1 cellular context compared by ENCODE assay signal in the genomic region with DNA sequence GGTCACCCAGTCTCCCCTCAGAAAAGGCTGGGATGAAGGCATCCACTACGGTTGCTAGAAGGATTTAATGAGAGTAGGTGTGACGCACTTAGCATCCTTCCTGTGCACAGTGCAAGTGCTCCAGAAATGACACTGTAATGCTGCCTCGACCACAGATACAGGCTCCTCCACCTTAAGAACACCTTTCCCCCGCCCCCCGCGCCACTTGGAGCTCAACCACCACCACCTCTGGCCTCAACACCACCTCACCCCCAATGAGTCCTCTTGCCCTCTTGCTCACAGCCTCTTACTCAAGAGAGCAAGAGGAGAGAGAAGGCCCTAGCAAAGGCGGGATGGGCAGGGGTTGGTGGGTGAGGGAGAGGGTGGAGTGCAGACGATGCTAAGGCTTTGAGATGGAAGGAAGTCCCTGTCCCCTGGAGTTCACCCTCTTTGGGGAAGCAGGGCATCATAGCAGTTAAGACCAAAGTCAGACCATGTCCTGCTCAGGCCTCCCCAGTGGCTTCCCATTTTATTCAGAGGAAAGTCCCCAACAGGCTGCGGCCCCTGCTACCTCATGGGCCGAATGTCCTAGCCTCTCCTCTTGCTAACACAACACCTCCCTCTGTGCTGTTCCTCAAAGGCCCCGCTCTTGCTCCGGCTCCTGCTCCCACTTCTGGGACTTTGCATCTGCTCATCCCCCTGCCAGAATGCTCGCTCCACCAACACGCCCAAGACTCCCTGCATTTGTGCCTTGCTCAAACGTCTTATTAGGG.
TF ChIP-seq lines count a peak whose summit lies in the region.

No MANE protein-coding gene starts in this region.

TF ChIP-seq in K562, 482 proteins besides CTCF, POLR2A, EP300 and RAD21:
- no peak for TF ChIP-seq GABPB2 (CRISPR knock-in tag; conservative IDR thresholded peaks at IDR 0.05)
- TF ChIP-seq POLR2G (IDR thresholded peaks at IDR 0.05; ENCODE audit: low read depth, low read length), result 0 out of 2 replicates have a peak, but pooled peaks have one; percentile 18
- no peak for TF ChIP-seq TBP (optimal IDR thresholded peaks at IDR 0.05; ENCODE audit: low read depth, low read length)
- TF ChIP-seq SREBF2 (CRISPR knock-in tag; IDR thresholded peaks at IDR 0.05), result no peak
TF ChIP-seq in K562: peak in this region for 1.
